In the genomic region with DNA sequence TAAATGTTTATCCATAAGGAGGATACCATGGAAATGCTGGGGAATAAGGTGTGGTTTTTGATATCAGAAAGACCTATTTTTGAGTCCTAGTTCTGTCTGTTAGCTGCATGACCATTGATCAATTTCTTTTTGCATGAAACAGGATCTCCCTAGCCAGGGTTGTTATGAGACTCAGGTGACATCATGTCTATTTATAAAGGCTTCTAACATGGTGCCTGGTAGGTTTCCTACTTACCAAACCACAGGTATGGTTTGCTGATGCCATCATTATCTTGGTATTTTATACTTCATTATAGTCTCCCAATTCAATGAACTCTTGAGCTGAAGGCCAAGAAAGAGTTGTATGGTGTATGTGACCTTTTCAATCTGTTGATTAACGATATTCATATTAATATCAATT, we compare ENCODE assay signal across 12 cellular contexts.
"Had no signal": no experiment of that assay in that cellular context is flagged by ENCODE, and none has a peak within 500 bp of the region (broad histone marks: within the 10 kb centered on the region; RNA-seq: fewer than 3 reads in every experiment).

No MANE protein-coding gene starts in this region.

- H3K4me3 ChIP-seq: right atrium auricular region, smooth muscle cell, vagina had no signal

- FAIRE-seq: colon, kidney had no signal

- DNase-seq: kidney; mesendoderm; naive thymus-derived CD4-positive, alpha-beta T cell; nephron progenitor cell; posterior cingulate gyrus; stimulated activated CD4-positive, alpha-beta T cell treated with anti-CD3 and anti-CD28 coated beads, Interleukin-2, amount 100 ng/mL, for 48 hours; stimulated activated naive CD4-positive, alpha-beta T cell treated with Interleukin-2 at 50 U/mL for 16 hours had no signal

- H3K27me3 ChIP-seq: neutrophil, right atrium auricular region, vagina had no signal

- H3K36me3 ChIP-seq: neutrophil, right atrium auricular region, vagina had no signal
